8 cellular contexts compared by ENCODE assay signal in genomic region chr12:119780786-119781434, GRCh38.
DNase-seq lines count a peak whose midpoint lies in the region; ATAC-seq, FAIRE-seq and TF ChIP-seq lines count a peak whose summit lies in the region.

No MANE protein-coding gene starts in this region.

- H3K27ac Mint-ChIP-seq in stimulated activated effector memory CD8-positive, alpha-beta T cell treated with anti-CD3 and anti-CD28 coated beads, Interleukin-12 subunit alpha, Interleukin-12 subunit beta, amount 100 ng/mL, for 72 hours, result no peak overlapping the region

- H3K4me3 Mint-ChIP-seq in stimulated activated effector memory CD8-positive, alpha-beta T cell treated with anti-CD3 and anti-CD28 coated beads, Interleukin-12 subunit alpha, Interleukin-12 subunit beta, amount 100 ng/mL, for 72 hours, result no peak overlapping the region

- H3K9me3 ChIP-seq in Peyer's patch, result no peaks in the 10 kb centered on the region

- H3K27ac ChIP-seq in Peyer's patch, result no peak overlapping the region

- TF ChIP-seq CTCF in Peyer's patch (IDR thresholded peaks at IDR 0.05) (peak; percentile 21 to 92 (median 72)), fibroblast of the aortic adventitia (IDR thresholded peaks at IDR 0.05; ENCODE audit: insufficient read depth, low read length) (peak; percentile 86)

- H3K4me3 ChIP-seq in Peyer's patch, result no peak overlapping the region
- H3K4me3 ChIP-seq in fibroblast of the aortic adventitia (ENCODE audit: low read depth, low read length), result peak overlapping the region; percentile 48

- peaks cover 9% of the 10 kb centered on the region for H3K4me1 Mint-ChIP-seq in stimulated activated effector memory CD8-positive, alpha-beta T cell treated with anti-CD3 and anti-CD28 coated beads, Interleukin-12 subunit alpha, Interleukin-12 subunit beta, amount 100 ng/mL, for 72 hours

- peak; percentile 55 for DNase-seq in AG08395 (ENCODE audit: low spot score)
- no peak for DNase-seq in GM12892 (ENCODE audit: insufficient read length)
- peak in 1 of 3 donors; percentile 81 for DNase-seq in Peyer's patch
- DNase-seq in fibroblast of the aortic adventitia (ENCODE audit: low read depth), result peak; percentile 63
- DNase-seq in renal cortical epithelial cell (ENCODE audit: low read depth), result peak; percentile 74
- no peak for DNase-seq in stimulated activated effector memory CD8-positive, alpha-beta T cell treated with anti-CD3 and anti-CD28 coated beads, Interleukin-12 subunit alpha, Interleukin-12 subunit beta, amount 100 ng/mL, for 72 hours (ENCODE audit: low spot score in 2 of 2)
- DNase-seq in activated gamma-delta T cell treated with Interleukin-2 at 50 U/mL for 16 hours, result no peak

- no peaks in the 10 kb centered on the region for H3K27me3 ChIP-seq in Peyer's patch

- H3K9me3 Mint-ChIP-seq in stimulated activated effector memory CD8-positive, alpha-beta T cell treated with anti-CD3 and anti-CD28 coated beads, Interleukin-12 subunit alpha, Interleukin-12 subunit beta, amount 100 ng/mL, for 72 hours, result no peaks in the 10 kb centered on the region

- H3K4me1 ChIP-seq in Peyer's patch, result no peaks in the 10 kb centered on the region

- FAIRE-seq in GM12892 (lab: Jason Lieb, UNC), result peak; percentile 64

- no peak for TF ChIP-seq POLR2A in GM12892 (IDR thresholded peaks at IDR 0.05; ENCODE audit: low read depth, low read length)
- TF ChIP-seq POLR2A in Peyer's patch (IDR thresholded peaks at IDR 0.05), result no peak

- H3K36me3 Mint-ChIP-seq in stimulated activated effector memory CD8-positive, alpha-beta T cell treated with anti-CD3 and anti-CD28 coated beads, Interleukin-12 subunit alpha, Interleukin-12 subunit beta, amount 100 ng/mL, for 72 hours, result no peaks in the 10 kb centered on the region

- no peaks in the 10 kb centered on the region for H3K36me3 ChIP-seq in Peyer's patch

- ATAC-seq in stimulated activated effector memory CD8-positive, alpha-beta T cell treated with anti-CD3 and anti-CD28 coated beads, Interleukin-12 subunit alpha, Interleukin-12 subunit beta, amount 100 ng/mL, for 72 hours, result no peak
- no peak for ATAC-seq in GM18858 (IDR thresholded peaks at IDR 0.05; ENCODE audit: unreplicated experiment)

Comparison
In these comparisons a context has a peak if more than half of its experiments do, and no peak if none do; other contexts are left out.
1. DNase-seq: peak in AG08395 (single experiment), fibroblast of the aortic adventitia (single experiment) and renal cortical epithelial cell (single experiment); none in GM12892 (single experiment), stimulated activated effector memory CD8-positive, alpha-beta T cell treated with anti-CD3 and anti-CD28 coated beads, Interleukin-12 subunit alpha, Interleukin-12 subunit beta, amount 100 ng/mL, for 72 hours (0 of 2) and activated gamma-delta T cell treated with Interleukin-2 at 50 U/mL for 16 hours (single experiment).